17 cellular contexts compared by ENCODE assay signal in the genomic region with DNA sequence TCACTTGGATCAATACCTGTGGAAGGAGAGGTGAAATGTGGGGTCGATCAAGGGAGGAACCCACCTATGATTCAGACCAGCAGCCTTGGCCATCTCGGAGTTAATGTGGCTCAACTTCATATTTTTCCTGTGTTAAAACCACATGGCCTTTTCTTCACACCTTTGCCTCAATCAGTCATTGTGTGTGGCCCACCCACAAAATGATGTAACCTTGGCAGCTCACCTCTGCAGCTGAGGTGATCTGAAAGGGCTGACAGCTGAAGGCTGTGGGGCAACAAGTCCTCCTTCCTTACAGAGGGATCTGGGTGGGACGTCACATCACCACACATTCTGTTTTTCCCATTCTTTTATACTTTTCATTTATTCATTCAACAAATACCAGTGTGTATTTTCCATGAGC.
"Had no signal": no experiment of that assay in that cellular context is flagged by ENCODE, and none has a peak within 500 bp of the region (broad histone marks: within the 10 kb centered on the region; RNA-seq: fewer than 3 reads in every experiment).

No MANE protein-coding gene starts in this region.

- H3K27ac Mint-ChIP-seq: activated CD4-positive, alpha-beta memory T cell treated with anti-CD3 and anti-CD28 coated beads for 36 hours; activated T-cell treated with anti-CD3 and anti-CD28 coated beads, Interleukin-2, amount 50 U/mL, for 72 hours; effector memory CD8-positive, alpha-beta T cell; memory B cell had no signal

- H3K4me3 ChIP-seq: left lung, ovary, sigmoid colon, thyroid gland, uterus had no signal

- H3K4me1 Mint-ChIP-seq: memory B cell, neural crest cell had no signal

- DNase-seq: activated CD4-positive, alpha-beta memory T cell treated with anti-CD3 and anti-CD28 coated beads for 36 hours; activated CD4-positive, alpha-beta T cell treated with anti-CD3 and anti-CD28 coated beads for 1 hour; activated CD8-positive, alpha-beta memory T cell treated with anti-CD3 and anti-CD28 coated beads, Interleukin-2, amount 50 U/mL, for 4 hours; activated gamma-delta T cell treated with Interleukin-2 at 50 U/mL for 16 hours; dermis blood vessel endothelial cell; effector memory CD8-positive, alpha-beta T cell; hippocampal formation; kidney; left lung; sigmoid colon; stimulated activated CD4-positive, alpha-beta T cell treated with anti-CD3 and anti-CD28 coated beads, Interleukin-2, amount 100 ng/mL, for 24 hours; thyroid gland had no signal

- H3K27ac ChIP-seq: left lung, thyroid gland had no signal

- H3K4me3 Mint-ChIP-seq: activated CD4-positive, alpha-beta memory T cell treated with anti-CD3 and anti-CD28 coated beads for 36 hours; activated T-cell treated with anti-CD3 and anti-CD28 coated beads, Interleukin-2, amount 50 U/mL, for 72 hours; effector memory CD8-positive, alpha-beta T cell; memory B cell; neural crest cell had no signal

- H3K36me3 ChIP-seq: left lung, ovary, sigmoid colon, thyroid gland, uterus had no signal

- H3K9me3 ChIP-seq: left lung, ovary, thyroid gland, uterus had no signal

- H3K36me3 Mint-ChIP-seq: activated CD4-positive, alpha-beta memory T cell treated with anti-CD3 and anti-CD28 coated beads for 36 hours; memory B cell had no signal

- H3K27me3 ChIP-seq: left lung, ovary, sigmoid colon, thyroid gland, uterus had no signal

- H3K9me3 Mint-ChIP-seq: activated CD4-positive, alpha-beta memory T cell treated with anti-CD3 and anti-CD28 coated beads for 36 hours; activated T-cell treated with anti-CD3 and anti-CD28 coated beads, Interleukin-2, amount 50 U/mL, for 72 hours; memory B cell; neural crest cell had no signal

- H3K27me3 Mint-ChIP-seq: effector memory CD8-positive, alpha-beta T cell had no signal

- H3K4me1 ChIP-seq: left lung, sigmoid colon, thyroid gland had no signal
